In the genomic region with DNA sequence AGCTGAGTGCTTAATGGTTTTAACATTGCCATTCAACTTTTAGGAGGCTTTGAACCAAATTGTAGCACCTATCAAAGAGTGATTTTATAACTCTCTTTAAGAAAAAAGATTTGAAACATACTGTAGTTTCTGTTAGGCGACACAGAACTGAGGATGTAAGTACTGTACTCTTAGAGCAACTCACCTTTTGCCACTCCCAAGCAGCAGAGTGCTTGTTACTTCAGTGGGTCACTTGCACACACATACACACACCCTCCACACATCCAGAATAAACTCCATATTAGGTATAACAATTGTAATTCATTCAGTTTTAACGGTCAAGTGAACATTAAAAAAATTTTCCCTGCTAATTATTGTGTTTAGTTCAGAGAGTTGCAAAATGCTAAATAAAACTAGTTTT, we compare ENCODE assay signal across 10 cellular contexts.
"Had no signal": no experiment of that assay in that cellular context is flagged by ENCODE, and none has a peak within 500 bp of the region (broad histone marks: within the 10 kb centered on the region; RNA-seq: fewer than 3 reads in every experiment).

No MANE protein-coding gene starts in this region.

- H3K27me3 Mint-ChIP-seq: activated B cell treated with CpG ODN at 0.5 μM for 24 hours; activated CD4-positive, alpha-beta T cell treated with anti-CD3 and anti-CD28 coated beads, Interleukin-2, amount 10 ng/mL, durations not matched to agents 7 days and 5 days; activated naive CD4-positive, alpha-beta T cell treated with anti-CD3 and anti-CD28 coated beads, Interleukin-2, amount 10 ng/mL, durations not matched to agents 7 days and 5 days; activated T-helper 17 cell treated with anti-CD3 and anti-CD28 coated beads, Interleukin-2, amount 50 U/mL, for 72 hours; stimulated activated naive CD8-positive, alpha-beta T cell treated with anti-CD3 and anti-CD28 coated beads, Interleukin-15, Interleukin-2, amounts not matched to agents 100 ng/mL and 50 ng/mL, for 24 hours had no signal

- H3K27me3 ChIP-seq: adrenal gland, colonic mucosa had no signal

- H3K27ac Mint-ChIP-seq: activated B cell treated with CpG ODN at 0.5 μM for 24 hours; activated CD4-positive, alpha-beta T cell treated with anti-CD3 and anti-CD28 coated beads, Interleukin-2, amount 10 ng/mL, durations not matched to agents 7 days and 5 days; activated naive CD4-positive, alpha-beta T cell treated with anti-CD3 and anti-CD28 coated beads, Interleukin-2, amount 10 ng/mL, durations not matched to agents 7 days and 5 days; activated T-helper 17 cell treated with anti-CD3 and anti-CD28 coated beads, Interleukin-2, amount 50 U/mL, for 72 hours; nephron progenitor cell; stimulated activated naive CD8-positive, alpha-beta T cell treated with anti-CD3 and anti-CD28 coated beads, Interleukin-15, Interleukin-2, amounts not matched to agents 100 ng/mL and 50 ng/mL, for 24 hours had no signal

- H3K4me1 Mint-ChIP-seq: activated T-helper 17 cell treated with anti-CD3 and anti-CD28 coated beads, Interleukin-2, amount 50 U/mL, for 72 hours; nephron progenitor cell had no signal

- H3K36me3 ChIP-seq: adrenal gland, colonic mucosa, thoracic aorta had no signal

- H3K4me1 ChIP-seq: adrenal gland, colonic mucosa had no signal

- H3K4me3 ChIP-seq: adrenal gland, colonic mucosa, thoracic aorta had no signal

- H3K9me3 ChIP-seq: adrenal gland, colonic mucosa, thoracic aorta had no signal

- H3K36me3 Mint-ChIP-seq: activated naive CD4-positive, alpha-beta T cell treated with anti-CD3 and anti-CD28 coated beads, Interleukin-2, amount 10 ng/mL, durations not matched to agents 7 days and 5 days had no signal

- H3K4me3 Mint-ChIP-seq: activated B cell treated with CpG ODN at 0.5 μM for 24 hours; activated CD4-positive, alpha-beta T cell treated with anti-CD3 and anti-CD28 coated beads, Interleukin-2, amount 10 ng/mL, durations not matched to agents 7 days and 5 days; activated naive CD4-positive, alpha-beta T cell treated with anti-CD3 and anti-CD28 coated beads, Interleukin-2, amount 10 ng/mL, durations not matched to agents 7 days and 5 days; activated T-helper 17 cell treated with anti-CD3 and anti-CD28 coated beads, Interleukin-2, amount 50 U/mL, for 72 hours; nephron progenitor cell; stimulated activated naive CD8-positive, alpha-beta T cell treated with anti-CD3 and anti-CD28 coated beads, Interleukin-15, Interleukin-2, amounts not matched to agents 100 ng/mL and 50 ng/mL, for 24 hours had no signal

- H3K27ac ChIP-seq: adrenal gland, colonic mucosa, thoracic aorta had no signal

- H3K9me3 Mint-ChIP-seq: activated CD4-positive, alpha-beta T cell treated with anti-CD3 and anti-CD28 coated beads, Interleukin-2, amount 10 ng/mL, durations not matched to agents 7 days and 5 days; activated naive CD4-positive, alpha-beta T cell treated with anti-CD3 and anti-CD28 coated beads, Interleukin-2, amount 10 ng/mL, durations not matched to agents 7 days and 5 days; activated T-helper 17 cell treated with anti-CD3 and anti-CD28 coated beads, Interleukin-2, amount 50 U/mL, for 72 hours; nephron progenitor cell; stimulated activated naive CD8-positive, alpha-beta T cell treated with anti-CD3 and anti-CD28 coated beads, Interleukin-15, Interleukin-2, amounts not matched to agents 100 ng/mL and 50 ng/mL, for 24 hours had no signal

- DNase-seq: activated B cell treated with CpG ODN at 0.5 μM for 24 hours; activated CD8-positive, alpha-beta memory T cell treated with anti-CD3 and anti-CD28 coated beads for 24 hours had no signal
